In genomic region chr3:187669675-187670504, GRCh38 we compare ENCODE assay signal across 1 cellular context.
TF ChIP-seq lines count a peak whose summit lies in the region.

Gene SST, minus strand, starts transcription at chr3:187670394. Its CDS starts 103 bp downstream, at chr3:187670291.

TF ChIP-seq in H1, 55 proteins besides CTCF, POLR2A, EP300 and RAD21 (continued from another document):
- TF ChIP-seq SIN3A (conservative IDR thresholded peaks at IDR 0.05 in 1 of 2, IDR thresholded peaks at IDR 0.05 in 1 of 2; ENCODE audit: low read depth in 1 of 2, low read length in 2 of 2) (peak; percentile 100), RBBP5 (IDR thresholded peaks at IDR 0.05; ENCODE audit: borderline replicate concordance, low read depth, low read length) (no peak), SAP30 (IDR thresholded peaks at IDR 0.05; ENCODE audit: insufficient read depth, insufficient replicate concordance, low read length) (peak; percentile 99), RXRA (IDR thresholded peaks at IDR 0.05; ENCODE audit: insufficient read depth, low read depth, low read length) (no peak), KDM4A (IDR thresholded peaks at IDR 0.05; ENCODE audit: low read depth, low read length, severe bottlenecking) (no peak), SRF (IDR thresholded peaks at IDR 0.05; ENCODE audit: low read depth, low read length) (no peak), TAF7 (optimal IDR thresholded peaks at IDR 0.05; ENCODE audit: borderline replicate concordance, low read depth, low read length) (peak; percentile 90), POLR2AphosphoS5 (IDR thresholded peaks at IDR 0.05; ENCODE audit: low read depth, low read length) (no peak), SIRT6 (IDR thresholded peaks at IDR 0.05; ENCODE audit: low read length) (no peak), HDAC2 (IDR thresholded peaks at IDR 0.05; ENCODE audit: borderline replicate concordance in 1 of 2, low read depth in 2 of 2, low read length in 2 of 2) (peak in 1 of 2 experiments; percentile 97; a peak in 2 of 4 replicates), EGR1 (IDR thresholded peaks at IDR 0.05; ENCODE audit: borderline replicate concordance, low read depth, low read length) (no peak), CBX5 (IDR thresholded peaks at IDR 0.05; ENCODE audit: low read depth, low read length) (no peak), MAFK (IDR thresholded peaks at IDR 0.05; ENCODE audit: low read depth, low read length) (no peak), TAF1 (IDR thresholded peaks at IDR 0.05; ENCODE audit: low read depth, low read length) (no peak), ATF3 (IDR thresholded peaks at IDR 0.05; ENCODE audit: insufficient read depth, low read depth, low read length) (no peak), YY1 (IDR thresholded peaks at IDR 0.05; ENCODE audit: low read depth, low read length) (peak; percentile 86; the same call in 1 of the 2 replicates), BACH1 (IDR thresholded peaks at IDR 0.05; ENCODE audit: low read length) (no peak), BCL11A (IDR thresholded peaks at IDR 0.05; ENCODE audit: low read depth in 2 of 2, low read length in 2 of 2) (no peak), RFX5 (IDR thresholded peaks at IDR 0.05; ENCODE audit: borderline replicate concordance, low read depth, low read length) (no peak), CBX8 (IDR thresholded peaks at IDR 0.05; ENCODE audit: borderline replicate concordance, low read depth, low read length) (no peak), CHD7 (IDR thresholded peaks at IDR 0.05; ENCODE audit: insufficient replicate concordance, low read length) (no peak), NRF1 (IDR thresholded peaks at IDR 0.05; ENCODE audit: low read depth, low read length) (no peak), CEBPB (IDR thresholded peaks at IDR 0.05; ENCODE audit: low read depth, low read length) (no peak), CREB1 (IDR thresholded peaks at IDR 0.05) (peak; percentile 70; the same call in 1 of the 2 replicates), NANOG (IDR thresholded peaks at IDR 0.05; ENCODE audit: insufficient read depth, low read depth, low read length, poor library complexity, severe bottlenecking) (no peak), ATF2 (IDR thresholded peaks at IDR 0.05; ENCODE audit: low read length) (no peak), SIX5 (IDR thresholded peaks at IDR 0.05; ENCODE audit: low read depth, low read length) (no peak), EZH2 (IDR thresholded peaks at IDR 0.05; ENCODE audit: low read depth, low read length, severe bottlenecking) (no peak), ZNF274 (IDR thresholded peaks at IDR 0.05; ENCODE audit: borderline replicate concordance, extremely low read depth, low read length) (no peak), SUZ12 (IDR thresholded peaks at IDR 0.05; ENCODE audit: low read length) (no peak), GABPA (IDR thresholded peaks at IDR 0.05; ENCODE audit: borderline replicate concordance, insufficient read depth, low read length) (no peak), ASH2L (IDR thresholded peaks at IDR 0.05; ENCODE audit: low read length) (no peak), POU5F1 (IDR thresholded peaks at IDR 0.05; ENCODE audit: low read depth, low read length) (no peak), JUND (IDR thresholded peaks at IDR 0.05; ENCODE audit: low read length) (0 out of 2 replicates have a peak, but pooled peaks have one; percentile 30)
TF ChIP-seq in H1: peak in this region for 9.
